8 cellular contexts compared by ENCODE assay signal in genomic region chr4:185425600-185426352, GRCh38. TPM values are rescaled to one million over a fixed set of nuclear protein-coding genes. Genes with fewer than 3 reads are reported as not detected.
DNase-seq lines count a peak whose midpoint lies in the region; ATAC-seq and TF ChIP-seq lines count a peak whose summit lies in the region.

UFSP2 (minus strand) TSS chr4:185425964; CDS start chr4:185425868, 96 bp downstream.

- peak; percentile 59 for TF ChIP-seq POLR2A in GM18951 (IDR thresholded peaks at IDR 0.05; ENCODE audit: extremely low read depth, insufficient read depth, insufficient read length)
- peak; percentile 20 to 65 (median 52) for TF ChIP-seq POLR2A in spleen (IDR thresholded peaks at IDR 0.05)

- H3K27me3 ChIP-seq in spleen (replicated peaks in 1 of 7), result no peaks in the 10 kb centered on the region

- TF ChIP-seq CTCF in AG09309 (IDR thresholded peaks at IDR 0.05; ENCODE audit: control insufficient read depth, insufficient read depth, low read depth, low read length, missing control alignments), result no peak
- peak in 5 of 11 experiments; percentile 3 to 25 (median 17) for TF ChIP-seq CTCF in spleen (IDR thresholded peaks at IDR 0.05 in 8 of 11, conservative IDR thresholded peaks at IDR 0.05 in 3 of 11)

- DNase-seq in AG09309 (ENCODE audit: low read depth) (peak; percentile 59), NCI-H345 (lab: John Stamatoyannopoulos, UW) (peak; percentile 88), iris pigment epithelial cell (ENCODE audit: low read depth) (peak; percentile 80), spleen (peak; percentile 97)
- peak; percentile 74 for DNase-seq in activated CD4-positive, CD25-positive, alpha-beta regulatory T cell treated with anti-CD3 and anti-CD28 coated beads, Interleukin-2, amount 50 U/mL, for 16 hours (ENCODE audit: low read depth, low spot score)
- DNase-seq in central memory CD4-positive, alpha-beta T cell, result peak; percentile 92

- ATAC-seq in HG03175 (IDR thresholded peaks at IDR 0.05; ENCODE audit: unreplicated experiment), result peak; percentile 93

- in situ Hi-C loops in GM18951 (cut with MboI; ENCODE audit: low sequenced_read_pairs, unreplicated experiment), result no loop called here

- H3K4me1 ChIP-seq in spleen, result peaks cover 13 to 49% (median 22%) of the 10 kb centered on the region in 6 donors

- peak within 1 kb of the TSS; percentile 63 for H3K4me3 ChIP-seq in AG09309 (ENCODE audit: control insufficient read depth, low read depth, low read length)
- peak within 1 kb of the TSS; percentile 60 to 85 (median 74) for H3K4me3 ChIP-seq in spleen

- 0 to 1% (median 0%) methylated on average over 42 to 67 of the region's 67 CpGs for WGBS in spleen, 5 donors

- peak within 1 kb of the TSS; percentile 93 to 99 (median 97) for H3K27ac ChIP-seq in spleen

- H3K36me3 ChIP-seq in spleen, result peaks cover 0 to 16% (median 5%) of the 10 kb centered on the region in 6 donors

- no peaks in the 10 kb centered on the region for H3K9me3 ChIP-seq in spleen

- intact Hi-C loops in spleen (cut with DNase I; ENCODE audit: low total_unique reads), result no loop called here

RNA-seq across cellular contexts. Expression of gene UFSP2, which starts in this region (rescaled TPM):
- 10 to 100 TPM; 19.9 to 44.1 (median 26.3) TPM for total RNA-seq in spleen
- polyA plus RNA-seq in spleen, result 10 to 100 TPM; 11.0 to 16.9 (median 13.4) TPM

Comparison
In these comparisons a context has a peak if more than half of its experiments do, and no peak if none do; other contexts are left out.
1. Peak in every context shown above with its lines: DNase-seq, ATAC-seq, H3K4me3 ChIP-seq and H3K27ac ChIP-seq.